22 cellular contexts compared by ENCODE assay signal in the genomic region with DNA sequence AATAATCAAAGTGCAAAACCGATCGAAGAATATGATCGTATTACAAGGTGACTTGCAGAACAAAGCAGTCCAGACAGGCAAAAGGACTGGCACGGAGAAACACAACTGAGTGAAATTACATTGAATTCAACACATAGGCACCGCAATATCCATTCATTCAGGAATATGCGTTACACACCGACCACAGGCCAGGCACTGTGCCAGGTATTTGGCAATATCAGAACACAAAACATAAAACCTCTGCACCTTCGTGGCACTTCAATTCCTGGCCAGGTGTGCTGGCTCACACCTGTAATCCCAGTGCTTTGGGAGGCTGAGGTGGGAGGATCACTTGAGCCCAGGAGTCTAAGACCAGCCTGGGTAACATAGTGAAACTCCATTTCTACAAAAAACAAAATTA.
DNase-seq lines count a peak whose midpoint lies in the region; ATAC-seq and TF ChIP-seq lines count a peak whose summit lies in the region.
"Had no signal": no experiment of that assay in that cellular context is flagged by ENCODE, and none has a peak within 500 bp of the region (broad histone marks: within the 10 kb centered on the region; RNA-seq: fewer than 3 reads in every experiment).

No MANE protein-coding gene starts in this region.

- no peak for TF ChIP-seq CTCF in fibroblast of the aortic adventitia (IDR thresholded peaks at IDR 0.05; ENCODE audit: insufficient read depth, low read length)
- TF ChIP-seq CTCF in upper lobe of right lung (IDR thresholded peaks at IDR 0.05) = no peak

- peaks cover 11% of the 10 kb centered on the region for H3K4me1 ChIP-seq in upper lobe of right lung

- H3K27me3 ChIP-seq in upper lobe of right lung = no peaks in the 10 kb centered on the region
- H3K27me3 ChIP-seq: ovary had no signal

- H3K36me3 ChIP-seq in upper lobe of right lung = no peaks in the 10 kb centered on the region
- H3K36me3 ChIP-seq: ovary had no signal

- H3K27ac ChIP-seq in upper lobe of right lung = no peak overlapping the region
- H3K27ac ChIP-seq: ovary had no signal

- ATAC-seq in upper lobe of right lung (no peak), GM19328 (IDR thresholded peaks at IDR 0.05; ENCODE audit: unreplicated experiment) (no peak)
- no peak for ATAC-seq in activated CD4-positive, CD25-positive, alpha-beta regulatory T cell treated with anti-CD3 and anti-CD28 coated beads, Interleukin-2, amount 50 U/mL, for 24 hours
- ATAC-seq: activated CD8-positive, alpha-beta T cell treated with anti-CD3 and anti-CD28 coated beads for 36 hours; left cardiac atrium; natural killer cell treated with Interleukin-12 subunit alpha and Interleukin-12 subunit beta and Interleukin-15 and Interleukin-18, amount 100 ng/mL, for 72 hours; right cardiac atrium had no signal

- intact Hi-C loops in upper lobe of right lung (cut with DNase I) = loop anchor here (10.0 kb wide), 1 partner anchor 303 kb away; no protein-coding TSS in a partner anchor

- DNase-seq in NCI-H748 (lab: John Stamatoyannopoulos, UW; ENCODE audit: unreplicated experiment) = peak; percentile 16
- DNase-seq in NCI-H748 treated with DMSO at 0.1 percent for 48 hours (lab: John Stamatoyannopoulos, UW) = no peak
- peak; percentile 46 for DNase-seq in NCI-H2107 (lab: John Stamatoyannopoulos, UW)
- DNase-seq in fibroblast of the aortic adventitia (ENCODE audit: low read depth) = peak; percentile 11
- DNase-seq in upper lobe of right lung = peak; percentile 51
- no peak for DNase-seq in activated CD4-positive, alpha-beta T cell treated with anti-CD3 and anti-CD28 coated beads, Interleukin-2, amount 50 U/mL, for 1 hour
- DNase-seq: ACHN; activated B cell treated with CpG ODN at 0.5 μM for 24 hours; activated CD8-positive, alpha-beta T cell treated with anti-CD3 and anti-CD28 coated beads for 36 hours; amniotic stem cell; central memory CD4-positive, alpha-beta T cell; erythroblast; Karpas-422; left cardiac atrium; midbrain; NCI-H2227 treated with DMSO at 0.1 percent for 48 hours; right cardiac atrium; T1000 had no signal

- H3K4me3 ChIP-seq in fibroblast of the aortic adventitia (ENCODE audit: low read depth, low read length) (no peak overlapping the region), upper lobe of right lung (no peak overlapping the region)
- H3K4me3 ChIP-seq: ovary had no signal

- no peaks in the 10 kb centered on the region for H3K9me3 ChIP-seq in upper lobe of right lung
- H3K9me3 ChIP-seq: ovary had no signal

Comparison
In these comparisons a context has a peak if more than half of its experiments do, and no peak if none do; other contexts are left out.
1. DNase-seq: peak in NCI-H748 (single experiment), NCI-H2107 (single experiment), fibroblast of the aortic adventitia (single experiment) and upper lobe of right lung (single experiment); none in NCI-H748 treated with DMSO at 0.1 percent for 48 hours (single experiment) and activated CD4-positive, alpha-beta T cell treated with anti-CD3 and anti-CD28 coated beads, Interleukin-2, amount 50 U/mL, for 1 hour (single experiment).